ENCODE assay signal across 8 cellular contexts in genomic region chr1:172343246-172344099, GRCh38.
DNase-seq lines count a peak whose midpoint lies in the region; ATAC-seq and TF ChIP-seq lines count a peak whose summit lies in the region.

No MANE protein-coding gene starts in this region.

- peaks cover 12% of the 10 kb centered on the region for H3K36me3 Mint-ChIP-seq in activated CD4-positive, alpha-beta T cell treated with anti-CD3 and anti-CD28 coated beads for 36 hours (ENCODE audit: low read depth)
- H3K36me3 Mint-ChIP-seq in activated CD4-positive, alpha-beta T cell treated with anti-CD3 and anti-CD28 coated beads, Interleukin-2, amount 10 ng/mL, durations not matched to agents 7 days and 5 days (ENCODE audit: low read depth), result peaks cover 18% of the 10 kb centered on the region

- no peak overlapping the region for H3K27ac Mint-ChIP-seq in activated CD4-positive, alpha-beta T cell treated with anti-CD3 and anti-CD28 coated beads for 36 hours
- no peak overlapping the region for H3K27ac Mint-ChIP-seq in activated CD4-positive, alpha-beta T cell treated with anti-CD3 and anti-CD28 coated beads, Interleukin-2, amount 10 ng/mL, durations not matched to agents 7 days and 5 days
- H3K27ac Mint-ChIP-seq in stimulated activated naive CD8-positive, alpha-beta T cell treated with anti-CD3 and anti-CD28 coated beads, Interleukin-15, amount 100 ng/mL, for 72 hours, result peak overlapping the region in 1 of 2 donors; percentile 32

- peak; percentile 16 for ATAC-seq in activated CD4-positive, alpha-beta T cell treated with anti-CD3 and anti-CD28 coated beads for 36 hours
- ATAC-seq in stimulated activated naive CD8-positive, alpha-beta T cell treated with anti-CD3 and anti-CD28 coated beads, Interleukin-15, amount 100 ng/mL, for 72 hours, result no peak
- no peak for ATAC-seq in GM19328 (IDR thresholded peaks at IDR 0.05; ENCODE audit: unreplicated experiment)

- peak overlapping the region; percentile 2 for H3K4me3 Mint-ChIP-seq in activated CD4-positive, alpha-beta T cell treated with anti-CD3 and anti-CD28 coated beads for 36 hours
- H3K4me3 Mint-ChIP-seq in activated CD4-positive, alpha-beta T cell treated with anti-CD3 and anti-CD28 coated beads, Interleukin-2, amount 10 ng/mL, durations not matched to agents 7 days and 5 days, result no peak overlapping the region
- peak overlapping the region; percentile 23 to 27 for H3K4me3 Mint-ChIP-seq in stimulated activated naive CD8-positive, alpha-beta T cell treated with anti-CD3 and anti-CD28 coated beads, Interleukin-15, amount 100 ng/mL, for 72 hours

- intact Hi-C loops in activated CD4-positive, alpha-beta T cell treated with anti-CD3 and anti-CD28 coated beads for 36 hours (cut with DNase I, micrococcal nuclease), result no loop called here

- peak overlapping the region; percentile 20 for H3K4me3 ChIP-seq in fibroblast of the aortic adventitia (ENCODE audit: low read depth, low read length)

- peaks cover 20% of the 10 kb centered on the region for H3K9me3 Mint-ChIP-seq in activated CD4-positive, alpha-beta T cell treated with anti-CD3 and anti-CD28 coated beads for 36 hours (ENCODE audit: low read depth)
- H3K9me3 Mint-ChIP-seq in activated CD4-positive, alpha-beta T cell treated with anti-CD3 and anti-CD28 coated beads, Interleukin-2, amount 10 ng/mL, durations not matched to agents 7 days and 5 days, result peaks cover 33% of the 10 kb centered on the region
- H3K9me3 Mint-ChIP-seq in stimulated activated naive CD8-positive, alpha-beta T cell treated with anti-CD3 and anti-CD28 coated beads, Interleukin-15, amount 100 ng/mL, for 72 hours, result peaks cover 12 to 26% of the 10 kb centered on the region in 2 donors

- no peak for DNase-seq in activated CD4-positive, alpha-beta T cell treated with anti-CD3 and anti-CD28 coated beads for 36 hours
- no peak for DNase-seq in activated CD4-positive, alpha-beta T cell treated with anti-CD3 and anti-CD28 coated beads, Interleukin-2, amount 10 ng/mL, durations not matched to agents 7 days and 5 days
- DNase-seq in RPMI8226 (peak; percentile 9), fibroblast of the aortic adventitia (ENCODE audit: low read depth) (peak; percentile 94), ecto neural progenitor cell (ENCODE audit: low spot score) (no peak), mucosa of gallbladder (ENCODE audit: low spot score) (no peak)
- no peak for DNase-seq in stimulated activated naive CD8-positive, alpha-beta T cell treated with anti-CD3 and anti-CD28 coated beads, Interleukin-15, amount 100 ng/mL, for 72 hours

- CTCF ChIA-PET in activated CD4-positive, alpha-beta T cell treated with anti-CD3 and anti-CD28 coated beads for 36 hours (lab: Charles Lee), result interaction anchor here (1.3 to 1.6 kb wide), 2 partner anchors 15 to 56 kb away, joined by 7 to 9 read pairs; no protein-coding TSS in a partner anchor
- CTCF ChIA-PET in activated CD4-positive, alpha-beta T cell treated with anti-CD3 and anti-CD28 coated beads, Interleukin-2, amount 10 ng/mL, durations not matched to agents 7 days and 5 days (lab: Charles Lee), result interaction anchor here (0.6 to 0.8 kb wide), 2 partner anchors 15 to 1464 kb away, joined by 3 read pairs; no protein-coding TSS in a partner anchor

- H3K27me3 Mint-ChIP-seq in activated CD4-positive, alpha-beta T cell treated with anti-CD3 and anti-CD28 coated beads for 36 hours, result peaks cover 2% of the 10 kb centered on the region
- no peaks in the 10 kb centered on the region for H3K27me3 Mint-ChIP-seq in activated CD4-positive, alpha-beta T cell treated with anti-CD3 and anti-CD28 coated beads, Interleukin-2, amount 10 ng/mL, durations not matched to agents 7 days and 5 days
- no peaks in the 10 kb centered on the region for H3K27me3 Mint-ChIP-seq in stimulated activated naive CD8-positive, alpha-beta T cell treated with anti-CD3 and anti-CD28 coated beads, Interleukin-15, amount 100 ng/mL, for 72 hours

- peaks cover 55% of the 10 kb centered on the region for H3K4me1 Mint-ChIP-seq in activated CD4-positive, alpha-beta T cell treated with anti-CD3 and anti-CD28 coated beads for 36 hours
- H3K4me1 Mint-ChIP-seq in activated CD4-positive, alpha-beta T cell treated with anti-CD3 and anti-CD28 coated beads, Interleukin-2, amount 10 ng/mL, durations not matched to agents 7 days and 5 days, result peaks cover 55% of the 10 kb centered on the region
- peaks cover 51% of the 10 kb centered on the region for H3K4me1 Mint-ChIP-seq in stimulated activated naive CD8-positive, alpha-beta T cell treated with anti-CD3 and anti-CD28 coated beads, Interleukin-15, amount 100 ng/mL, for 72 hours

- POLR2A ChIA-PET in activated CD4-positive, alpha-beta T cell treated with anti-CD3 and anti-CD28 coated beads for 36 hours (lab: Charles Lee), result interaction anchor here (1.0 to 1.2 kb wide), 2 partner anchors 15 to 50 kb away, joined by 3 to 8 read pairs; no protein-coding TSS in a partner anchor
- POLR2A ChIA-PET in activated CD4-positive, alpha-beta T cell treated with anti-CD3 and anti-CD28 coated beads, Interleukin-2, amount 10 ng/mL, durations not matched to agents 7 days and 5 days (lab: Charles Lee), result interaction anchor here (0.7 to 0.8 kb wide), 2 partner anchors 15 to 72 kb away, joined by 4 read pairs; no protein-coding TSS in a partner anchor

- TF ChIP-seq CTCF in fibroblast of the aortic adventitia (IDR thresholded peaks at IDR 0.05; ENCODE audit: insufficient read depth, low read length), result no peak

Comparison
In these comparisons a context has a peak if more than half of its experiments do, and no peak if none do; other contexts are left out.
1. DNase-seq: peak in RPMI8226 (single experiment) and fibroblast of the aortic adventitia (single experiment); none in activated CD4-positive, alpha-beta T cell treated with anti-CD3 and anti-CD28 coated beads for 36 hours (single experiment), activated CD4-positive, alpha-beta T cell treated with anti-CD3 and anti-CD28 coated beads, Interleukin-2, amount 10 ng/mL, durations not matched to agents 7 days and 5 days (single experiment), stimulated activated naive CD8-positive, alpha-beta T cell treated with anti-CD3 and anti-CD28 coated beads, Interleukin-15, amount 100 ng/mL, for 72 hours (0 of 2), ecto neural progenitor cell (single experiment) and mucosa of gallbladder (single experiment).